17 cellular contexts compared by ENCODE assay signal in the genomic region with DNA sequence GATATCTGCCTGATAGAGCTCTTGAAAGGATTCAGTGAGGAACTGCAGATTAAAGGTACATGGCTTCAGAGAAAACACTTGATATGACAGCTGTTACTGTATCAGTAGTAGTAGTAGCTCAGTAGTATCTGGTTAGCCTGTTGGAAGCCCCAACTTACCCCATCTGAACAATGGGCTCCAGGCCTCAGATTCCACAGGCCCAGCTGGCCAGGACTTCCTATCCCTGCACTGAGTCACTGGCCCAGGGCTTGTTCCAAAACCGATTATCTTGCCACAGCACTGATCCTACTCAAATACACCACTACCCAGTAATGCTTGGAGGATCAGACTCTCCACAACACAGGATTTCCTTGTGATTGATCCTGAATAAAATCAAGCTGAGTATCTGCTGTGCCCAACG. TPM values are rescaled to one million over a fixed set of nuclear protein-coding genes. Genes with fewer than 3 reads are reported as not detected.
A peak's percentile ranks its signal among the peaks of the same experiment; 100 is the strongest.
DNase-seq lines count a peak whose midpoint lies in the region; ATAC-seq, FAIRE-seq and TF ChIP-seq lines count a peak whose summit lies in the region.
"Had no signal": no experiment of that assay in that cellular context is flagged by ENCODE, and none has a peak within 500 bp of the region (broad histone marks: within the 10 kb centered on the region; RNA-seq: fewer than 3 reads in every experiment).

No MANE protein-coding gene starts in this region.

- no peaks in the 10 kb centered on the region for H3K9me2 ChIP-seq in PC-3 (replicated peaks; ENCODE audit: low read length)

- TF ChIP-seq RAD21 in K562 (CRISPR knock-in tag; conservative IDR thresholded peaks at IDR 0.05 in 1 of 2, IDR thresholded peaks at IDR 0.05 in 1 of 2) = no peak

- H3K9me1 ChIP-seq in K562 (ENCODE audit: control insufficient read depth, insufficient read depth, low read length) = peaks cover 4% of the 10 kb centered on the region

- TF ChIP-seq CTCF in heart right ventricle (IDR thresholded peaks at IDR 0.05) (no peak), K562 (IDR thresholded peaks at IDR 0.05 in 2 of 3, conservative IDR thresholded peaks at IDR 0.05 in 1 of 3; ENCODE audit: insufficient read depth in 2 of 3, low read depth in 1 of 3, low read length in 3 of 3) (no peak), gastroesophageal sphincter (IDR thresholded peaks at IDR 0.05) (no peak), tibial nerve (IDR thresholded peaks at IDR 0.05) (no peak), PC-3 (conservative IDR thresholded peaks at IDR 0.05; ENCODE audit: low read depth, low read length) (no peak)

- TF ChIP-seq POLR2A in K562 (conservative IDR thresholded peaks at IDR 0.05) (no peak), gastroesophageal sphincter (IDR thresholded peaks at IDR 0.05) (no peak), tibial nerve (IDR thresholded peaks at IDR 0.05) (no peak)

- FAIRE-seq in K562 (lab: Jason Lieb, UNC) = no peak
- FAIRE-seq: A549, H1, urothelium cell line had no signal

- no peak overlapping the region for H3K4me2 ChIP-seq in K562 (ENCODE audit: insufficient read depth, low read length)
- H3K4me2 ChIP-seq in PC-3 (ENCODE audit: low read length) = no peak overlapping the region

- DNase-seq in heart right ventricle = no peak
- no peak for DNase-seq in Right ventricle myocardium inferior (ENCODE audit: missing footprints)
- DNase-seq in K562 (ENCODE audit: extremely low read depth in 1 of 4, low spot score in 3 of 4) = no peak
- no peak for DNase-seq in tibial nerve (ENCODE audit: low spot score in 2 of 2)
- no peak for DNase-seq in PC-3
- no peak for DNase-seq in NCI-H345 (lab: John Stamatoyannopoulos, UW)
- DNase-seq: activated B cell treated with CpG ODN at 0.5 μM for 24 hours; activated T-cell treated with anti-CD3 and anti-CD28 coated beads, Interleukin-2, amount 50 U/mL, for 24 hours; DMS 273 treated with DMSO at 0.1 percent for 48 hours; NCI-H1092 treated with DMSO at 0.1 percent for 48 hours; NCI-H526; SJCRH30 had no signal

- in situ Hi-C loops in K562 (cut with MboI) = no loop called here

- CTCF ChIA-PET in K562 (lab: Yijun Ruan, JAX; ENCODE audit: low intra/inter-chr PET ratio) (no interaction called here), PC-3 (lab: Charles Lee) (no interaction called here)

- no peak for TF ChIP-seq EP300 in K562 (IDR thresholded peaks at IDR 0.05; ENCODE audit: low read length)
- no peak for TF ChIP-seq EP300 in gastroesophageal sphincter (IDR thresholded peaks at IDR 0.05)
- TF ChIP-seq EP300 in tibial nerve (IDR thresholded peaks at IDR 0.05) = no peak

- intact Hi-C loops in heart right ventricle (cut with DNase I) = loop anchor here in 3 of 10 donors (5.0 kb wide), 1 partner anchor 35 kb away; a partner anchor contains a TSS
- intact Hi-C loops in Right ventricle myocardium inferior (cut with DNase I) = loop anchor here (5.0 kb wide), 1 partner anchor 35 kb away; a partner anchor contains a TSS
- intact Hi-C loops in K562 (cut with micrococcal nuclease) = no loop called here
- intact Hi-C loops in PC-3 (cut with micrococcal nuclease) = no loop called here

- H3K79me2 ChIP-seq in K562 (ENCODE audit: control insufficient read depth, insufficient read depth, low read length) (peaks cover 8% of the 10 kb centered on the region; the same call in 1 of the 3 replicates), PC-3 (ENCODE audit: low read length) (peaks cover 92% of the 10 kb centered on the region)

- H3K4me1 ChIP-seq in heart right ventricle (peaks cover 25 to 84% (median 74%) of the 10 kb centered on the region in 9 donors), K562 (replicated peaks in 1 of 2; ENCODE audit: control insufficient read depth in 2 of 2, insufficient read depth in 2 of 2, low read length in 2 of 2) (peaks cover 14 to 34% of the 10 kb centered on the region in 2 experiments), gastroesophageal sphincter (peaks cover 42 to 93% (median 66%) of the 10 kb centered on the region in 3 donors), tibial nerve (peaks cover 3 to 84% (median 69%) of the 10 kb centered on the region in 4 donors), PC-3 (ENCODE audit: insufficient read depth, low read length) (peaks cover 17% of the 10 kb centered on the region)

- H3K27me3 ChIP-seq in heart right ventricle (no peaks in the 10 kb centered on the region), K562 (ENCODE audit: control insufficient read depth in 2 of 2, insufficient read depth in 2 of 2, low read length in 2 of 2) (no peaks in the 10 kb centered on the region), gastroesophageal sphincter (no peaks in the 10 kb centered on the region), tibial nerve (no peaks in the 10 kb centered on the region), PC-3 (ENCODE audit: low read length) (no peaks in the 10 kb centered on the region)
- H3K27me3 ChIP-seq: SJCRH30 had no signal

- no TSS peak for BruUV-seq in K562 (replicated peaks; lab: Mats Ljungman, UMichigan)
- BruUV-seq in PC-3 (replicated peaks; lab: Mats Ljungman, UMichigan) = no TSS peak

- H3K27ac ChIP-seq in heart right ventricle = peak overlapping the region in 8 of 10 donors; percentile 8 to 80 (median 65)
- no peak overlapping the region for H3K27ac ChIP-seq in K562 (ENCODE audit: extremely low read depth, low read depth, low read length)
- H3K27ac ChIP-seq in gastroesophageal sphincter = peak overlapping the region; percentile 27 to 78 (median 73)
- H3K27ac ChIP-seq in tibial nerve = peak overlapping the region; percentile 58 to 90 (median 83)
- no peak overlapping the region for H3K27ac ChIP-seq in PC-3 (ENCODE audit: low read length)
- H3K27ac ChIP-seq: SJCRH30 had no signal

- H2AFZ ChIP-seq in K562 (ENCODE audit: low read depth, low read length) (no peak overlapping the region), PC-3 (ENCODE audit: low read length) (no peak overlapping the region)

- no peaks in the 10 kb centered on the region for H3F3A ChIP-seq in PC-3 (ENCODE audit: low read length, unreplicated experiment)

- no peak overlapping the region for H3K4me3 ChIP-seq in heart right ventricle
- no peak overlapping the region for H3K4me3 ChIP-seq in K562
- no peak overlapping the region for H3K4me3 ChIP-seq in gastroesophageal sphincter
- H3K4me3 ChIP-seq in tibial nerve = no peak overlapping the region
- H3K4me3 ChIP-seq in PC-3 (ENCODE audit: low read length) = no peak overlapping the region
- H3K4me3 ChIP-seq: A549, SJCRH30 had no signal

- WGBS in heart right ventricle, 2 donors = 64 to 76% methylated on average over 2 of the region's 2 CpGs
- WGBS in K562 (ENCODE audit: insufficient coverage, low coverage, missing lambda C conversion rate) = 7% methylated on average over 2 of the region's 2 CpGs
- WGBS in gastroesophageal sphincter (ENCODE audit: low coverage in 1 of 2), 2 donors = 71% methylated on average over 2 of the region's 2 CpGs; no CpG with 5 or more reads in 1 of the 2 donors
- WGBS in tibial nerve, 2 donors = 64 to 71% methylated on average over 2 of the region's 2 CpGs

- H3K9me3 ChIP-seq in heart right ventricle = no peaks in the 10 kb centered on the region
- H3K9me3 ChIP-seq in K562 (replicated peaks; ENCODE audit: control insufficient read depth, insufficient read depth, low read depth, low read length) = no peaks in the 10 kb centered on the region
- H3K9me3 ChIP-seq in gastroesophageal sphincter = no peaks in the 10 kb centered on the region
- no peaks in the 10 kb centered on the region for H3K9me3 ChIP-seq in tibial nerve
- H3K9me3 ChIP-seq in PC-3 (ENCODE audit: low read length) = no peaks in the 10 kb centered on the region
- H3K9me3 ChIP-seq: A549, SJCRH30 had no signal

- H3K36me3 ChIP-seq in heart right ventricle (peaks cover 0 to under 1% (median 0%) of the 10 kb centered on the region in 9 donors), K562 (ENCODE audit: control insufficient read depth, insufficient read depth, low read length) (no peaks in the 10 kb centered on the region), gastroesophageal sphincter (peaks cover 0 to 3% of the 10 kb centered on the region in 2 donors), tibial nerve (no peaks in the 10 kb centered on the region), PC-3 (ENCODE audit: low read depth, low read length) (no peaks in the 10 kb centered on the region)
- H3K36me3 ChIP-seq: SJCRH30 had no signal

- ATAC-seq in heart right ventricle (peak in 1 of 8 donors; percentile 2), Right ventricle myocardium inferior (no peak), K562 (no peak), gastroesophageal sphincter (no peak), GM21528 (IDR thresholded peaks at IDR 0.05; ENCODE audit: low FRiP score, unreplicated experiment) (no peak), PC-3 (no peak)
- ATAC-seq: A549 had no signal

- POLR2A ChIA-PET in K562 (lab: Yijun Ruan, JAX) = interaction anchor here (0.8 to 1.1 kb wide), 2 partner anchors 14 to 23 kb away, joined by 3 to 4 read pairs; no protein-coding TSS in a partner anchor
- POLR2A ChIA-PET in PC-3 (lab: Charles Lee; ENCODE audit: unreplicated experiment) = interaction anchor here (0.7 kb wide), 1 partner anchor 1312 kb away, joined by 3 read pairs; a partner anchor contains a TSS

- H3K9ac ChIP-seq in K562 (ENCODE audit: insufficient read depth in 1 of 2, low read depth in 2 of 2, low read length in 2 of 2) (peak overlapping the region in 1 of 2 experiments; percentile 14; a peak in 1 of 4 replicates), PC-3 (ENCODE audit: low read length) (no peak overlapping the region)

- H4K20me1 ChIP-seq in K562 (replicated peaks; ENCODE audit: control insufficient read depth, insufficient read depth, low read length) = peaks cover 13% of the 10 kb centered on the region; the same call in 1 of the 2 replicates
- no peaks in the 10 kb centered on the region for H4K20me1 ChIP-seq in PC-3 (ENCODE audit: low read length)

RNA-seq across cellular contexts. Expression of a gene that starts 32.6 kb away (rescaled TPM):
- total RNA-seq in heart right ventricle = 10 to 100 TPM in 6 of 10 donors, 1 to 10 TPM in 4; 7.8 to 32.6 (median 11.2) TPM
- 1 to 10 TPM; 3.4 to 4.2 TPM for polyA plus RNA-seq in heart right ventricle
- 15.8 TPM for total RNA-seq in Right ventricle myocardium inferior
- total RNA-seq in K562 (2011; cell fraction: chromatin; rRNA removed; ENCODE audit: low replicate concordance) = 8.4 and 10.3 TPM in 2 replicates
- 4.1 and 4.8 TPM in 2 replicates for total RNA-seq in K562 (2011; cell fraction: nucleolus; rRNA removed)
- total RNA-seq in K562 (2011; cell fraction: nucleoplasm; rRNA removed) = 9.6 and 13.8 TPM in 2 replicates
- total RNA-seq in K562 (2014; rRNA removed) = 2.2 TPM in 2 replicates
- total RNA-seq in K562 (2014; rRNA removed; fragmentation: Illumina TruSeq; extraction: Trizol) = 2.2 and 3.2 TPM in 2 replicates
- total RNA-seq in K562 (2015; rRNA removed; fragmentation: Illumina TruSeq; extraction: Trizol) = 2.9 and 3.5 TPM in 2 replicates
- 3.8 and 4.7 TPM in 2 replicates for total RNA-seq in K562 (2021)
- polyA plus RNA-seq in K562 (2011; rRNA removed) = 2.6 and 3.1 TPM in 2 replicates
- polyA plus RNA-seq in K562 (2011; cell fraction: cytosol; rRNA removed) = 1.3 and 1.8 TPM in 2 replicates
- polyA plus RNA-seq in K562 (2011; cell fraction: nucleus; rRNA removed) = 5.6 and 5.7 TPM in 2 replicates
- polyA plus RNA-seq in K562 (2012) = 1.8 and 2.8 TPM in 2 replicates
- polyA plus RNA-seq in K562 (2014; fragmentation: Illumina TruSeq; extraction: Trizol) = 1.4 and 1.6 TPM in 2 replicates
- polyA plus RNA-seq in K562 (2014; fragmentation: Nextera tagmentation; extraction: Ambion mirVana) = 1 to 10 TPM; 1.0 to 1.9 TPM
- 1.8 and 2.4 TPM in 2 replicates for polyA plus RNA-seq in K562 (2014; rRNA removed)
- 5.3 and 6.9 TPM in 2 replicates for polyA minus RNA-seq in K562 (2011; rRNA and poly(A)+ RNA removed)
- 2.7 and 3.2 TPM in 2 replicates for polyA minus RNA-seq in K562 (2011; cell fraction: cytosol; rRNA and poly(A)+ RNA removed)
- polyA minus RNA-seq in K562 (2011; cell fraction: nucleus; rRNA and poly(A)+ RNA removed) = 3.9 and 6.3 TPM in 2 replicates
- total RNA-seq in gastroesophageal sphincter = 10 to 100 TPM; 28.6 to 35.7 (median 33.5) TPM
- 10 to 100 TPM; 28.8 to 37.5 (median 29.3) TPM for total RNA-seq in tibial nerve
- total RNA-seq in PC-3 (2014; rRNA removed) = 8.5 and 10.5 TPM in 2 replicates

RNA-seq across cellular contexts. Expression of a gene that starts 33.0 kb away (rescaled TPM):
- 10 to 100 TPM; 37.4 to 69.1 (median 48.9) TPM for total RNA-seq in heart right ventricle
- polyA plus RNA-seq in heart right ventricle = 10 to 100 TPM; 59.9 to 69.4 TPM
- total RNA-seq in Right ventricle myocardium inferior = 58.1 TPM
- 5.6 and 11.9 TPM in 2 replicates for total RNA-seq in K562 (2011; cell fraction: chromatin; rRNA removed; ENCODE audit: low replicate concordance)
- total RNA-seq in K562 (2011; cell fraction: nucleolus; rRNA removed) = 3.3 and 3.7 TPM in 2 replicates
- 8.4 and 14.1 TPM in 2 replicates for total RNA-seq in K562 (2011; cell fraction: nucleoplasm; rRNA removed)
- 22.0 and 32.7 TPM in 2 replicates for total RNA-seq in K562 (2014; rRNA removed)
- total RNA-seq in K562 (2014; rRNA removed; fragmentation: Illumina TruSeq; extraction: Trizol) = 26.2 and 28.2 TPM in 2 replicates
- 26.0 and 26.5 TPM in 2 replicates for total RNA-seq in K562 (2015; rRNA removed; fragmentation: Illumina TruSeq; extraction: Trizol)
- 17.5 and 18.9 TPM in 2 replicates for total RNA-seq in K562 (2021)
- 26.9 and 32.7 TPM in 2 replicates for polyA plus RNA-seq in K562 (2011; rRNA removed)
- 9.0 and 16.7 TPM in 2 replicates for polyA plus RNA-seq in K562 (2011; cell fraction: cytosol; rRNA removed)
- 7.8 and 12.3 TPM in 2 replicates for polyA plus RNA-seq in K562 (2011; cell fraction: nucleus; rRNA removed)
- polyA plus RNA-seq in K562 (2012) = 24.3 and 54.4 TPM in 2 replicates
- 36.9 and 40.2 TPM in 2 replicates for polyA plus RNA-seq in K562 (2014; fragmentation: Illumina TruSeq; extraction: Trizol)
- 10 to 100 TPM; 40.0 to 44.1 TPM for polyA plus RNA-seq in K562 (2014; fragmentation: Nextera tagmentation; extraction: Ambion mirVana)
- 26.3 and 27.3 TPM in 2 replicates for polyA plus RNA-seq in K562 (2014; rRNA removed)
- 18.1 and 18.9 TPM in 2 replicates for polyA minus RNA-seq in K562 (2011; rRNA and poly(A)+ RNA removed)
- 5.5 and 9.6 TPM in 2 replicates for polyA minus RNA-seq in K562 (2011; cell fraction: cytosol; rRNA and poly(A)+ RNA removed)
- polyA minus RNA-seq in K562 (2011; cell fraction: nucleus; rRNA and poly(A)+ RNA removed) = 2.6 and 5.8 TPM in 2 replicates
- 10 to 100 TPM; 54.3 to 88.7 (median 58.7) TPM for total RNA-seq in gastroesophageal sphincter
- total RNA-seq in tibial nerve = 10 to 100 TPM; 30.6 to 67.3 (median 39.4) TPM
- 21.9 and 35.1 TPM in 2 replicates for total RNA-seq in PC-3 (2014; rRNA removed)

Comparison
In these comparisons a context has a peak if more than half of its experiments do, and no peak if none do; other contexts are left out.
1. H3K27ac ChIP-seq: peak in heart right ventricle (8 of 10), gastroesophageal sphincter (4 of 4) and tibial nerve (4 of 4); none in K562 (single experiment) and PC-3 (single experiment).